25 cellular contexts compared by ENCODE assay signal in the genomic region with DNA sequence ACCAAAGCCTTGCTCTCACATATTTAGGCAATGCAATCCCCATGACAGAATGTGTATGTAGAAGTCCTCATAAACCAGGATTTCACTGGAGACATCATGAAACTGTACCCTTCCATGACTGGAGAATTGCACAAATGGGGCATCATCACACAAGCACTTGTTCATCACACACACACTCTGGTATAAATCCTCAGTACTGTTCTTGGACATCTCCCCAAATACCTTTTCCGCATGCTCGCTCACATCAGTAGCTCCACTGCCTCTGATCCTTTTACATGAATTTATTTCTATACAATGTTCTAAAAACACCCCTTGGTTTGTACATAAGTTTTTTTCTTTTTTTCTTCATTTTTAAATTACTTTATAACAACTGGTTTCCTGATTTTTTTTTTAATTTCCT. TPM values are rescaled to one million over a fixed set of nuclear protein-coding genes. Genes with fewer than 3 reads are reported as not detected.
"Had no signal": no experiment of that assay in that cellular context is flagged by ENCODE, and none has a peak within 500 bp of the region (broad histone marks: within the 10 kb centered on the region; RNA-seq: fewer than 3 reads in every experiment).

No MANE protein-coding gene starts in this region.

- FAIRE-seq: colon, kidney had no signal

- H3K9me3 Mint-ChIP-seq: nephron progenitor cell, type B pancreatic cell had no signal

- DNase-seq: dermis blood vessel endothelial cell; esophagus squamous epithelium; foreskin fibroblast; glutamatergic neuron; kidney; left colon; left ventricle myocardium superior; mesendoderm; naive B cell; nephron progenitor cell; psoas muscle; retina; spleen; stimulated activated CD4-positive, alpha-beta T cell treated with anti-CD3 and anti-CD28 coated beads, Interleukin-15, amount 100 ng/mL, for 24 hours; stimulated activated CD4-positive, alpha-beta T cell treated with anti-CD3 and anti-CD28 coated beads, Interleukin-1b, Interleukin-23, amount 100 ng/mL, for 48 hours; stimulated activated CD4-positive, alpha-beta T cell treated with anti-CD3 and anti-CD28 coated beads, Interleukin-4, amount 100 ng/mL, for 24 hours; stimulated activated naive CD4-positive, alpha-beta T cell; thyroid gland had no signal

- H3K27me3 Mint-ChIP-seq: naive B cell, type B pancreatic cell had no signal

- H3K27ac Mint-ChIP-seq: nephron progenitor cell, type B pancreatic cell had no signal

- H3K4me3 ChIP-seq: esophagus squamous epithelium, gastroesophageal sphincter, psoas muscle, spleen, thyroid gland, vagina had no signal

- ATAC-seq: gastroesophageal sphincter, left colon, left ventricle myocardium superior, psoas muscle, sciatic nerve had no signal

- H3K4me3 Mint-ChIP-seq: nephron progenitor cell had no signal

- H3K27ac ChIP-seq: esophagus squamous epithelium, gastroesophageal sphincter, psoas muscle, spleen, thyroid gland, vagina had no signal

- H3K27me3 ChIP-seq: esophagus squamous epithelium, gastroesophageal sphincter, spleen, thyroid gland, vagina had no signal

- H3K9me3 ChIP-seq: esophagus squamous epithelium, gastroesophageal sphincter, psoas muscle, spleen, thyroid gland, vagina had no signal

RNA-seq across cellular contexts. Expression of a gene that starts 30.5 kb away (rescaled TPM):
- total RNA-seq: dermis blood vessel endothelial cell, lung microvascular endothelial cell, osteoblast had no signal

RNA-seq across cellular contexts. Expression of a gene that starts 34.4 kb away (rescaled TPM):
- total RNA-seq: dermis blood vessel endothelial cell, lung microvascular endothelial cell, osteoblast had no signal
